17 cellular contexts compared by ENCODE assay signal in genomic region chr6:51841656-51842055, GRCh38.
"Had no signal": no experiment of that assay in that cellular context is flagged by ENCODE, and none has a peak within 500 bp of the region (broad histone marks: within the 10 kb centered on the region; RNA-seq: fewer than 3 reads in every experiment).

No MANE protein-coding gene starts in this region.

- H3K4me3 Mint-ChIP-seq: activated CD4-positive, alpha-beta T cell treated with anti-CD3 and anti-CD28 coated beads, Interleukin-2, amount 10 ng/mL, durations not matched to agents 7 days and 5 days; activated naive CD8-positive, alpha-beta T cell treated with anti-CD3 and anti-CD28 coated beads for 36 hours; immature natural killer cell; stimulated activated effector memory CD8-positive, alpha-beta T cell treated with anti-CD3 and anti-CD28 coated beads, Interleukin-12 subunit alpha, Interleukin-12 subunit beta, amount 100 ng/mL, for 72 hours; T-helper 17 cell had no signal

- H3K27ac Mint-ChIP-seq: activated CD4-positive, alpha-beta T cell treated with anti-CD3 and anti-CD28 coated beads, Interleukin-2, amount 10 ng/mL, durations not matched to agents 7 days and 5 days; activated naive CD8-positive, alpha-beta T cell treated with anti-CD3 and anti-CD28 coated beads for 36 hours; immature natural killer cell; stimulated activated effector memory CD8-positive, alpha-beta T cell treated with anti-CD3 and anti-CD28 coated beads, Interleukin-12 subunit alpha, Interleukin-12 subunit beta, amount 100 ng/mL, for 72 hours; T-helper 17 cell had no signal

- H3K27me3 ChIP-seq: body of pancreas, colonic mucosa, esophagus squamous epithelium, pancreas, upper lobe of right lung had no signal

- DNase-seq: activated CD4-positive, alpha-beta T cell treated with anti-CD3 and anti-CD28 coated beads, Interleukin-2, amount 10 ng/mL, durations not matched to agents 7 days and 5 days; activated CD4-positive, CD25-positive, alpha-beta regulatory T cell; activated gamma-delta T cell treated with Interleukin-2 at 50 U/mL for 16 hours; activated naive CD8-positive, alpha-beta T cell treated with anti-CD3 and anti-CD28 coated beads for 36 hours; amygdala; body of pancreas; central memory CD4-positive, alpha-beta T cell; colonic mucosa; effector CD4-positive, alpha-beta T cell; esophagus squamous epithelium; immature natural killer cell; sigmoid colon; T-helper 17 cell; upper lobe of right lung had no signal

- H3K27me3 Mint-ChIP-seq: activated CD4-positive, alpha-beta T cell treated with anti-CD3 and anti-CD28 coated beads, Interleukin-2, amount 10 ng/mL, durations not matched to agents 7 days and 5 days; activated naive CD8-positive, alpha-beta T cell treated with anti-CD3 and anti-CD28 coated beads for 36 hours had no signal

- H3K4me1 ChIP-seq: body of pancreas, colonic mucosa, esophagus squamous epithelium, pancreas, upper lobe of right lung had no signal

- H3K9me3 Mint-ChIP-seq: activated CD4-positive, alpha-beta T cell treated with anti-CD3 and anti-CD28 coated beads, Interleukin-2, amount 10 ng/mL, durations not matched to agents 7 days and 5 days; activated naive CD8-positive, alpha-beta T cell treated with anti-CD3 and anti-CD28 coated beads for 36 hours; stimulated activated effector memory CD8-positive, alpha-beta T cell treated with anti-CD3 and anti-CD28 coated beads, Interleukin-12 subunit alpha, Interleukin-12 subunit beta, amount 100 ng/mL, for 72 hours had no signal

- H3K4me3 ChIP-seq: body of pancreas, colonic mucosa, esophagus squamous epithelium, pancreas, sigmoid colon, thoracic aorta, upper lobe of right lung had no signal

- H3K36me3 ChIP-seq: colonic mucosa, esophagus squamous epithelium, pancreas, sigmoid colon, thoracic aorta, upper lobe of right lung had no signal

- H3K36me3 Mint-ChIP-seq: activated naive CD8-positive, alpha-beta T cell treated with anti-CD3 and anti-CD28 coated beads for 36 hours; immature natural killer cell; stimulated activated effector memory CD8-positive, alpha-beta T cell treated with anti-CD3 and anti-CD28 coated beads, Interleukin-12 subunit alpha, Interleukin-12 subunit beta, amount 100 ng/mL, for 72 hours had no signal

- H3K4me1 Mint-ChIP-seq: activated CD4-positive, alpha-beta T cell treated with anti-CD3 and anti-CD28 coated beads, Interleukin-2, amount 10 ng/mL, durations not matched to agents 7 days and 5 days; activated naive CD8-positive, alpha-beta T cell treated with anti-CD3 and anti-CD28 coated beads for 36 hours; immature natural killer cell; stimulated activated effector memory CD8-positive, alpha-beta T cell treated with anti-CD3 and anti-CD28 coated beads, Interleukin-12 subunit alpha, Interleukin-12 subunit beta, amount 100 ng/mL, for 72 hours; T-helper 17 cell had no signal

- H3K9me3 ChIP-seq: body of pancreas, colonic mucosa, esophagus squamous epithelium, pancreas, sigmoid colon, thoracic aorta, upper lobe of right lung had no signal

- ATAC-seq: body of pancreas; pancreas; stimulated activated effector memory CD8-positive, alpha-beta T cell treated with anti-CD3 and anti-CD28 coated beads, Interleukin-12 subunit alpha, Interleukin-12 subunit beta, amount 100 ng/mL, for 72 hours; T-helper 17 cell; upper lobe of right lung had no signal

- H3K27ac ChIP-seq: body of pancreas, colonic mucosa, esophagus squamous epithelium, pancreas, sigmoid colon, thoracic aorta, upper lobe of right lung had no signal
